9 cellular contexts compared by ENCODE assay signal in the genomic region with DNA sequence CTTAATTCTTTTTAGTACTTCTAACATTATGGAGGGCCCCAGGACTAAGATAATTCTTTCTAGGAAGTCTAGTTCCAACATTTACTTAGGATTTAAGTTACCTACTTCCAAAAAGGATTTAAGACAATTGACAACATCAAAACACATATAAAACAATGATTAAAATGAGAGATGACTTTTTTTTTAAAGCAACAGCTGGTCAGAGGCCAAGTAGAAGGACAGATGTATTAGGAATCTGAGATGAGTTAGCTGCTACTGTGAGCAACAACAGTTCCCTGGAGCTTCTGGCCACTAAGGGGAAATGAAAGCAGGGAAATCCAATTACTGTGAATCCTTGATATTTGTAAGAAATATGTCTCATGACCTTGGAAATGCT.
DNase-seq lines count a peak whose midpoint lies in the region; ATAC-seq and TF ChIP-seq lines count a peak whose summit lies in the region.
"Had no signal": no experiment of that assay in that cellular context is flagged by ENCODE, and none has a peak within 500 bp of the region (broad histone marks: within the 10 kb centered on the region; RNA-seq: fewer than 3 reads in every experiment).

No MANE protein-coding gene starts in this region.

- CTCF ChIA-PET in Calu3 (lab: Charles Lee): interaction anchor here (0.7 to 1.6 kb wide), 4 partner anchors 16 to 88 kb away, joined by 4 read pairs; no protein-coding TSS in a partner anchor

- no peak overlapping the region for H3K27ac Mint-ChIP-seq in Calu3 (ENCODE audit: unreplicated experiment)
- peak overlapping the region; percentile 83 for H3K27ac Mint-ChIP-seq in dendritic cell treated with granulocyte-macrophage colony-stimulating factor and Interleukin-4, amounts not matched to agents 40 ng/mL and 50 ng/mL, for 4 days

- H3K27me3 ChIP-seq in rectal smooth muscle tissue (ENCODE audit: control insufficient read depth, insufficient read depth, low read length): no peaks in the 10 kb centered on the region

- BruUV-seq in Calu3 (replicated peaks; lab: Mats Ljungman, UMichigan): no TSS peak

- H3K36me3 ChIP-seq in rectal smooth muscle tissue (ENCODE audit: control insufficient read depth, insufficient read depth, low read length): no peaks in the 10 kb centered on the region

- H3K4me1 Mint-ChIP-seq in Calu3 (ENCODE audit: low read depth, unreplicated experiment): no peaks in the 10 kb centered on the region
- peaks cover 27% of the 10 kb centered on the region for H3K4me1 Mint-ChIP-seq in dendritic cell treated with granulocyte-macrophage colony-stimulating factor and Interleukin-4, amounts not matched to agents 40 ng/mL and 50 ng/mL, for 4 days (ENCODE audit: low read depth)

- TF ChIP-seq CTCF in Calu3 (IDR thresholded peaks at IDR 0.05; ENCODE audit: unreplicated experiment): no peak

- H3K27me3 Mint-ChIP-seq in Calu3 (ENCODE audit: unreplicated experiment): no peaks in the 10 kb centered on the region
- peaks cover 13% of the 10 kb centered on the region for H3K27me3 Mint-ChIP-seq in dendritic cell treated with granulocyte-macrophage colony-stimulating factor and Interleukin-4, amounts not matched to agents 40 ng/mL and 50 ng/mL, for 4 days

- intact Hi-C loops in Calu3 (cut with micrococcal nuclease; ENCODE audit: unreplicated experiment): no loop called here
- intact Hi-C loops in dendritic cell treated with granulocyte-macrophage colony-stimulating factor and Interleukin-4, amounts not matched to agents 40 ng/mL and 50 ng/mL, for 4 days (cut with micrococcal nuclease): loop anchor here (1.0 to 2.0 kb wide), 2 partner anchors 19 to 1998 kb away; no protein-coding TSS in a partner anchor

- no peak for ATAC-seq in HG02571 (IDR thresholded peaks at IDR 0.05; ENCODE audit: unreplicated experiment)
- no peak for ATAC-seq in GM18870 (IDR thresholded peaks at IDR 0.05; ENCODE audit: unreplicated experiment)
- no peak for ATAC-seq in HG03175 (IDR thresholded peaks at IDR 0.05; ENCODE audit: unreplicated experiment)
- ATAC-seq in GM21447 (IDR thresholded peaks at IDR 0.05; ENCODE audit: unreplicated experiment): no peak

- no peak overlapping the region for H3K4me3 ChIP-seq in rectal smooth muscle tissue (ENCODE audit: low read length)

- H3K36me3 Mint-ChIP-seq in Calu3 (ENCODE audit: insufficient read depth, unreplicated experiment): peaks cover 16% of the 10 kb centered on the region
- no peaks in the 10 kb centered on the region for H3K36me3 Mint-ChIP-seq in dendritic cell treated with granulocyte-macrophage colony-stimulating factor and Interleukin-4, amounts not matched to agents 40 ng/mL and 50 ng/mL, for 4 days (ENCODE audit: low read depth)

- no peak overlapping the region for H3K9ac ChIP-seq in rectal smooth muscle tissue (ENCODE audit: low read length)

- peaks cover 9% of the 10 kb centered on the region for H3K4me1 ChIP-seq in rectal smooth muscle tissue (ENCODE audit: control insufficient read depth, insufficient read depth, low read length)

- no peak for DNase-seq in Calu3
- DNase-seq in NCI-H69 (lab: John Stamatoyannopoulos, UW): peak; percentile 61
- DNase-seq: activated T-cell treated with anti-CD3 and anti-CD28 coated beads, Interleukin-2, amount 50 U/mL, for 24 hours had no signal

- H3K9me3 Mint-ChIP-seq in Calu3 (ENCODE audit: low read depth, unreplicated experiment): no peaks in the 10 kb centered on the region
- no peaks in the 10 kb centered on the region for H3K9me3 Mint-ChIP-seq in dendritic cell treated with granulocyte-macrophage colony-stimulating factor and Interleukin-4, amounts not matched to agents 40 ng/mL and 50 ng/mL, for 4 days
- H3K9me3 Mint-ChIP-seq: activated T-cell treated with anti-CD3 and anti-CD28 coated beads, Interleukin-2, amount 50 U/mL, for 24 hours had no signal

- H3K27ac ChIP-seq in rectal smooth muscle tissue (ENCODE audit: low read depth, low read length): peak overlapping the region; percentile 92

- peak overlapping the region; percentile 69 for H3K4me3 Mint-ChIP-seq in Calu3 (ENCODE audit: low read depth, unreplicated experiment)
- no peak overlapping the region for H3K4me3 Mint-ChIP-seq in dendritic cell treated with granulocyte-macrophage colony-stimulating factor and Interleukin-4, amounts not matched to agents 40 ng/mL and 50 ng/mL, for 4 days
